ENCODE assay signal across 8 cellular contexts in genomic region chr10:45594276-45595157, GRCh38.
DNase-seq lines count a peak whose midpoint lies in the region; ATAC-seq and TF ChIP-seq lines count a peak whose summit lies in the region.

No MANE protein-coding gene starts in this region.

- peak overlapping the region; percentile 18 for H3K27ac ChIP-seq in epithelial cell of prostate

- intact Hi-C loops in mucosa of descending colon (cut with DNase I, micrococcal nuclease) = loop anchor here in 1 of 2 donors (10.0 kb wide), 1 partner anchor 120 kb away; no protein-coding TSS in a partner anchor

- peaks cover 12% of the 10 kb centered on the region for H3K4me1 ChIP-seq in mucosa of descending colon (ENCODE audit: low read depth)

- TF ChIP-seq CTCF in mucosa of descending colon (IDR thresholded peaks at IDR 0.05) = no peak

- peak; percentile 88 for ATAC-seq in GM21367 (IDR thresholded peaks at IDR 0.05; ENCODE audit: unreplicated experiment)
- peak; percentile 94 for ATAC-seq in mucosa of descending colon

- peak; percentile 94 for DNase-seq in Caki2 (ENCODE audit: low read depth)
- DNase-seq in HT1080 (ENCODE audit: low read depth) = peak; percentile 88
- peak; percentile 85 for DNase-seq in NOMO-1 treated with DMSO at 0.1 percent for 48 hours (lab: John Stamatoyannopoulos, UW; ENCODE audit: unreplicated experiment)
- peak; percentile 97 for DNase-seq in activated CD8-positive, alpha-beta memory T cell treated with anti-CD3 and anti-CD28 coated beads, Interleukin-2, amount 50 U/mL, for 48 hours
- DNase-seq in epithelial cell of prostate (ENCODE audit: low read depth, low spot score) = peak; percentile 48
- DNase-seq in mucosa of descending colon = peak; percentile 94 to 96 (median 96)
- peak; percentile 69 to 77 for DNase-seq in stimulated activated CD8-positive, alpha-beta memory T cell treated with anti-CD3 and anti-CD28 coated beads, Interleukin-4, amount 100 ng/mL, for 1 hour (ENCODE audit: low read depth in 2 of 2, low spot score in 1 of 2)

- H3K4me3 ChIP-seq in mucosa of descending colon = peak overlapping the region; percentile 59

- H3K36me3 ChIP-seq in mucosa of descending colon (ENCODE audit: low read depth) = no peaks in the 10 kb centered on the region

- no peaks in the 10 kb centered on the region for H3K9me3 ChIP-seq in mucosa of descending colon

- in situ Hi-C loops in Caki2 (cut with HindIII; ENCODE audit: low pct_unique_long_range_greater_than_20kb, low sequenced_read_pairs) = no loop called here

Comparison
In these comparisons a context has a peak if more than half of its experiments do, and no peak if none do; other contexts are left out.
1. Peak in every context shown above with its lines: DNase-seq, ATAC-seq, H3K4me3 ChIP-seq and H3K27ac ChIP-seq.